Comparison of ENCODE assay signal across 23 cellular contexts in genomic region chr9:28976684-28977083, GRCh38.
"Had no signal": no experiment of that assay in that cellular context is flagged by ENCODE, and none has a peak within 500 bp of the region (broad histone marks: within the 10 kb centered on the region; RNA-seq: fewer than 3 reads in every experiment).

No MANE protein-coding gene starts in this region.

- H3K9me3 ChIP-seq: colonic mucosa, esophagus muscularis mucosa, gastroesophageal sphincter, left lung, mucosa of descending colon, prostate gland, right atrium auricular region, suprapubic skin, transverse colon, vagina had no signal

- H3K4me3 ChIP-seq: colonic mucosa, esophagus muscularis mucosa, gastroesophageal sphincter, heart left ventricle, hepatocyte, left lung, mucosa of descending colon, neural progenitor cell, prostate gland, right atrium auricular region, suprapubic skin, transverse colon, vagina had no signal

- DNase-seq: colonic mucosa; effector memory CD4-positive, alpha-beta T cell; foreskin keratinocyte; heart left ventricle; left cardiac atrium; left lung; mesenchymal stem cell; mucosa of descending colon; naive thymus-derived CD4-positive, alpha-beta T cell; nucleus accumbens; stimulated activated CD4-positive, alpha-beta T cell treated with anti-CD3 and anti-CD28 coated beads, Interleukin-15, amount 100 ng/mL, for 24 hours; stimulated activated CD4-positive, alpha-beta T cell treated with anti-CD3 and anti-CD28 coated beads, Interleukin-2, amount 100 ng/mL, for 48 hours; stimulated activated naive B cell treated with anti-CD40 and anti-IgM and Interleukin-4, amounts not matched to agents 10 μg/mL and 1 μg/mL and 100 μg/mL, for 72 hours; transverse colon had no signal

- H3K27ac ChIP-seq: colonic mucosa, esophagus muscularis mucosa, foreskin keratinocyte, gastroesophageal sphincter, heart left ventricle, hepatocyte, left lung, neural progenitor cell, prostate gland, right atrium auricular region, suprapubic skin, transverse colon, vagina had no signal

- H3K4me1 ChIP-seq: colonic mucosa, esophagus muscularis mucosa, foreskin keratinocyte, gastroesophageal sphincter, heart left ventricle, left lung, neural progenitor cell, prostate gland, right atrium auricular region, suprapubic skin, transverse colon, vagina had no signal

- H3K27me3 ChIP-seq: colonic mucosa, esophagus muscularis mucosa, foreskin keratinocyte, gastroesophageal sphincter, heart left ventricle, hepatocyte, neural progenitor cell, right atrium auricular region, suprapubic skin, transverse colon, vagina had no signal

- H3K36me3 ChIP-seq: colonic mucosa, esophagus muscularis mucosa, gastroesophageal sphincter, heart left ventricle, left lung, neural progenitor cell, prostate gland, right atrium auricular region, suprapubic skin, transverse colon, vagina had no signal

- ATAC-seq: foreskin keratinocyte; gastroesophageal sphincter; heart left ventricle; left cardiac atrium; left lung; mucosa of descending colon; naive thymus-derived CD4-positive, alpha-beta T cell; sciatic nerve; stimulated activated naive B cell treated with anti-CD40 and anti-IgM and Interleukin-4, amounts not matched to agents 10 μg/mL and 1 μg/mL and 100 μg/mL, for 72 hours had no signal
